Comparison of ENCODE assay signal across 22 cellular contexts in the genomic region with DNA sequence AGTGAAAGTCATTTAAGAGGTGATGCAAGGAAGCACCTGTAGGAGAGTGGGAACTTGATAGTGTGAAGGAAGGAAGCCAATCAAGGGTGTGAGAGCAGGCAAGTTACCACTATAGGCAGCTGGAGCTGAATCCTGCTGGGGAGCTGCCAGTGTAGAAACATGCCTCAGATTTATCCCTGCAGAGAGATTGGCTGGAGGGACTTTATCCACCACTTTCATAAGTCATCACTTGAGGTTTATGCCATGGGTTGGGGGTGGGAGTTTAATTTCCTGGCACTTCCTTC.
DNase-seq lines count a peak whose midpoint lies in the region; ATAC-seq and TF ChIP-seq lines count a peak whose summit lies in the region.
"Had no signal": no experiment of that assay in that cellular context is flagged by ENCODE, and none has a peak within 500 bp of the region (broad histone marks: within the 10 kb centered on the region; RNA-seq: fewer than 3 reads in every experiment).

No MANE protein-coding gene starts in this region.

- ATAC-seq in GM19351 (IDR thresholded peaks at IDR 0.05; ENCODE audit: unreplicated experiment) (peak; percentile 19), HG02642 (IDR thresholded peaks at IDR 0.05; ENCODE audit: poor library complexity, unreplicated experiment) (peak; percentile 12), HG03378 (IDR thresholded peaks at IDR 0.05; ENCODE audit: unreplicated experiment) (peak; percentile 10), GM18505 (IDR thresholded peaks at IDR 0.05; ENCODE audit: unreplicated experiment) (no peak)
- ATAC-seq: GM23338, T-cell had no signal

- DNase-seq in NCI-H524 (lab: John Stamatoyannopoulos, UW) (no peak), T-helper 2 cell (no peak), ACHN (no peak)
- DNase-seq: activated CD4-positive, alpha-beta T cell treated with anti-CD3 and anti-CD28 coated beads, Interleukin-2, amount 10 ng/mL, durations not matched to agents 7 days and 5 days; activated naive CD8-positive, alpha-beta T cell treated with anti-CD3 and anti-CD28 coated beads, Interleukin-2, amount 10 ng/mL, durations not matched to agents 7 days and 5 days; AML-193; DND-41; endodermal cell; KBM-7; mammary epithelial cell; NCI-H1694 treated with DMSO at 0.1 percent for 48 hours; SHP77; small intestine; stimulated activated CD4-positive, alpha-beta T cell treated with anti-CD3 and anti-CD28 coated beads, Interleukin-2, amount 100 ng/mL, for 48 hours; stomach; T-cell; transverse colon had no signal

- TF ChIP-seq POLR2A in GM18505 (IDR thresholded peaks at IDR 0.05; ENCODE audit: borderline replicate concordance, extremely low read depth, insufficient read depth, insufficient read length) = no peak

- in situ Hi-C loops in ACHN (cut with HindIII; ENCODE audit: low pct_ligation_motif_present, low pct_unique_long_range_greater_than_20kb, low sequenced_read_pairs) = no loop called here
